6 cellular contexts compared by ENCODE assay signal in genomic region chr5:157482702-157483101, GRCh38. TPM values are rescaled to one million over a fixed set of nuclear protein-coding genes. Genes with fewer than 3 reads are reported as not detected.
"Had no signal": no experiment of that assay in that cellular context is flagged by ENCODE, and none has a peak within 500 bp of the region (broad histone marks: within the 10 kb centered on the region; RNA-seq: fewer than 3 reads in every experiment).

No MANE protein-coding gene starts in this region.

RNA-seq across cellular contexts. Expression of gene NIPAL4, which starts 22.7 kb away (rescaled TPM):
- total RNA-seq: left ventricle myocardium inferior, mesenteric fat pad, myocyte, neural crest cell, pancreas, temporal lobe had no signal
